Comparison of ENCODE assay signal across 2 cellular contexts in genomic region chr12:106254724-106255123, GRCh38.
TF ChIP-seq lines count a peak whose summit lies in the region.

No MANE protein-coding gene starts in this region.

TF ChIP-seq in Ishikawa, 13 proteins besides CTCF, POLR2A, EP300 and RAD21:
- TF ChIP-seq REST (IDR thresholded peaks at IDR 0.05; ENCODE audit: low read depth) (no peak), NFIC (IDR thresholded peaks at IDR 0.05) (peak; percentile 65), CEBPB (IDR thresholded peaks at IDR 0.05) (no peak)

TF ChIP-seq in H1, 55 proteins besides CTCF, POLR2A, EP300 and RAD21:
- TF ChIP-seq GABPA (IDR thresholded peaks at IDR 0.05; ENCODE audit: borderline replicate concordance, insufficient read depth, low read length) = no peak
- TF ChIP-seq HDAC2 (IDR thresholded peaks at IDR 0.05; ENCODE audit: borderline replicate concordance in 1 of 2, low read depth in 2 of 2, low read length in 2 of 2) = 0 out of 4 replicates have a peak, but pooled peaks of 1 of the 2 experiments have one; percentile 6
- TF ChIP-seq TAF7 (optimal IDR thresholded peaks at IDR 0.05; ENCODE audit: borderline replicate concordance, low read depth, low read length) = no peak
- TF ChIP-seq TEAD4 (IDR thresholded peaks at IDR 0.05; ENCODE audit: low read depth, low read length) = no peak
- no peak for TF ChIP-seq NANOG (IDR thresholded peaks at IDR 0.05; ENCODE audit: insufficient read depth, low read depth, low read length, poor library complexity, severe bottlenecking)
- TF ChIP-seq MAFK (IDR thresholded peaks at IDR 0.05; ENCODE audit: low read depth, low read length) = no peak
- TF ChIP-seq, protein P1, sequence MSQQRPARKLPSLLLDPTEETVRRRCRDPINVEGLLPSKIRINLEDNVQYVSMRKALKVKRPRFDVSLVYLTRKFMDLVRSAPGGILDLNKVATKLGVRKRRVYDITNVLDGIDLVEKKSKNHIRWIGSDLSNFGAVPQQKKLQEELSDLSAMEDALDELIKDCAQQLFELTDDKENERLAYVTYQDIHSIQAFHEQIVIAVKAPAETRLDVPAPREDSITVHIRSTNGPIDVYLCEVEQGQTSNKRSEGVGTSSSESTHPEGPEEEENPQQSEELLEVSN (IDR thresholded peaks at IDR 0.05) = 0 out of 2 replicates have a peak, but pooled peaks have one; percentile 27
- no peak for TF ChIP-seq CHD1 (IDR thresholded peaks at IDR 0.05; ENCODE audit: low read depth, low read length)
- no peak for TF ChIP-seq SIRT6 (IDR thresholded peaks at IDR 0.05; ENCODE audit: low read length)
- no peak for TF ChIP-seq RFX5 (IDR thresholded peaks at IDR 0.05; ENCODE audit: borderline replicate concordance, low read depth, low read length)
- no peak for TF ChIP-seq SP2 (IDR thresholded peaks at IDR 0.05; ENCODE audit: low read length)
- TF ChIP-seq SIX5 (IDR thresholded peaks at IDR 0.05; ENCODE audit: low read depth, low read length) = no peak
- TF ChIP-seq RXRA (IDR thresholded peaks at IDR 0.05; ENCODE audit: insufficient read depth, low read depth, low read length) = no peak
- TF ChIP-seq SP1 (IDR thresholded peaks at IDR 0.05; ENCODE audit: low read depth, low read length) = 0 out of 2 replicates have a peak, but pooled peaks have one; percentile 14
- TF ChIP-seq SP4 (IDR thresholded peaks at IDR 0.05; ENCODE audit: low read length) = no peak
- TF ChIP-seq PHF8 (conservative IDR thresholded peaks at IDR 0.05; ENCODE audit: low read depth, low read length) = no peak
- TF ChIP-seq HDAC6 (IDR thresholded peaks at IDR 0.05; ENCODE audit: low read depth, low read length) = no peak
